In the genomic region with DNA sequence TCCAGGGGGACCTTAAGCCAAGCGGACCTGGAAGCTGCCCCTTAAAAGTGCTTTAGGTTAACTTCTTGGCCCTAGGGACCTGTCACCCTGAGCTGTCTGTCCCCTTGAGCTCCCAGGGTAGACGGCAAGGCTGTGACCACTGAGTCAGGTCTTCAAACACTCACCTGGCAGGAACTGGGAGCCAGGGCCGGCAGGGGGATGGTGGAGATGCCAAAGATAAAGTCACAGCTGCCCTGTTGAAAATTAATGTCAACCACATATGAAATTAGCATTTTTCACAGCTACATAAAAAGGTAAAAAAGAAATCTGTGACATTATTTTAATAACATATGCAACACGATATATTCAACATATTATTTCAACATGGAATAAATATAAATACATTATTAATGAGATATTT, we compare ENCODE assay signal across 1 cellular context.
TF ChIP-seq lines count a peak whose summit lies in the region.

No MANE protein-coding gene starts in this region.

TF ChIP-seq in SK-N-SH treated with all-trans-retinoic acid at 6 μM for 48 hours, 23 proteins besides CTCF, POLR2A, EP300 and RAD21 (continued from another document):
- TF ChIP-seq, protein P1, sequence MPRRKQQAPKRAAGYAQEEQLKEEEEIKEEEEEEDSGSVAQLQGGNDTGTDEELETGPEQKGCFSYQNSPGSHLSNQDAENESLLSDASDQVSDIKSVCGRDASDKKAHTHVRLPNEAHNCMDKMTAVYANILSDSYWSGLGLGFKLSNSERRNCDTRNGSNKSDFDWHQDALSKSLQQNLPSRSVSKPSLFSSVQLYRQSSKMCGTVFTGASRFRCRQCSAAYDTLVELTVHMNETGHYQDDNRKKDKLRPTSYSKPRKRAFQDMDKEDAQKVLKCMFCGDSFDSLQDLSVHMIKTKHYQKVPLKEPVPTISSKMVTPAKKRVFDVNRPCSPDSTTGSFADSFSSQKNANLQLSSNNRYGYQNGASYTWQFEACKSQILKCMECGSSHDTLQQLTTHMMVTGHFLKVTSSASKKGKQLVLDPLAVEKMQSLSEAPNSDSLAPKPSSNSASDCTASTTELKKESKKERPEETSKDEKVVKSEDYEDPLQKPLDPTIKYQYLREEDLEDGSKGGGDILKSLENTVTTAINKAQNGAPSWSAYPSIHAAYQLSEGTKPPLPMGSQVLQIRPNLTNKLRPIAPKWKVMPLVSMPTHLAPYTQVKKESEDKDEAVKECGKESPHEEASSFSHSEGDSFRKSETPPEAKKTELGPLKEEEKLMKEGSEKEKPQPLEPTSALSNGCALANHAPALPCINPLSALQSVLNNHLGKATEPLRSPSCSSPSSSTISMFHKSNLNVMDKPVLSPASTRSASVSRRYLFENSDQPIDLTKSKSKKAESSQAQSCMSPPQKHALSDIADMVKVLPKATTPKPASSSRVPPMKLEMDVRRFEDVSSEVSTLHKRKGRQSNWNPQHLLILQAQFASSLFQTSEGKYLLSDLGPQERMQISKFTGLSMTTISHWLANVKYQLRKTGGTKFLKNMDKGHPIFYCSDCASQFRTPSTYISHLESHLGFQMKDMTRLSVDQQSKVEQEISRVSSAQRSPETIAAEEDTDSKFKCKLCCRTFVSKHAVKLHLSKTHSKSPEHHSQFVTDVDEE (CRISPR knock-in tag; IDR thresholded peaks at IDR 0.05) = no peak
- TF ChIP-seq ESRRG (CRISPR knock-in tag; IDR thresholded peaks at IDR 0.05) = no peak
- TF ChIP-seq GLIS3 (CRISPR knock-in tag; IDR thresholded peaks at IDR 0.05) = no peak
- no peak for TF ChIP-seq CSRNP3 (CRISPR knock-in tag; IDR thresholded peaks at IDR 0.05)
- TF ChIP-seq POU6F1 (CRISPR knock-in tag; IDR thresholded peaks at IDR 0.05; ENCODE audit: borderline replicate concordance, low read depth) = no peak
- TF ChIP-seq ZFP30 (CRISPR knock-in tag; IDR thresholded peaks at IDR 0.05) = no peak
- TF ChIP-seq PATZ1 (CRISPR knock-in tag; IDR thresholded peaks at IDR 0.05; ENCODE audit: borderline replicate concordance) = no peak
- TF ChIP-seq ISL1 (CRISPR knock-in tag; IDR thresholded peaks at IDR 0.05) = no peak
- no peak for TF ChIP-seq BACH2 (CRISPR knock-in tag; IDR thresholded peaks at IDR 0.05; ENCODE audit: borderline replicate concordance)
